ENCODE assay signal across 1 cellular context in the genomic region with DNA sequence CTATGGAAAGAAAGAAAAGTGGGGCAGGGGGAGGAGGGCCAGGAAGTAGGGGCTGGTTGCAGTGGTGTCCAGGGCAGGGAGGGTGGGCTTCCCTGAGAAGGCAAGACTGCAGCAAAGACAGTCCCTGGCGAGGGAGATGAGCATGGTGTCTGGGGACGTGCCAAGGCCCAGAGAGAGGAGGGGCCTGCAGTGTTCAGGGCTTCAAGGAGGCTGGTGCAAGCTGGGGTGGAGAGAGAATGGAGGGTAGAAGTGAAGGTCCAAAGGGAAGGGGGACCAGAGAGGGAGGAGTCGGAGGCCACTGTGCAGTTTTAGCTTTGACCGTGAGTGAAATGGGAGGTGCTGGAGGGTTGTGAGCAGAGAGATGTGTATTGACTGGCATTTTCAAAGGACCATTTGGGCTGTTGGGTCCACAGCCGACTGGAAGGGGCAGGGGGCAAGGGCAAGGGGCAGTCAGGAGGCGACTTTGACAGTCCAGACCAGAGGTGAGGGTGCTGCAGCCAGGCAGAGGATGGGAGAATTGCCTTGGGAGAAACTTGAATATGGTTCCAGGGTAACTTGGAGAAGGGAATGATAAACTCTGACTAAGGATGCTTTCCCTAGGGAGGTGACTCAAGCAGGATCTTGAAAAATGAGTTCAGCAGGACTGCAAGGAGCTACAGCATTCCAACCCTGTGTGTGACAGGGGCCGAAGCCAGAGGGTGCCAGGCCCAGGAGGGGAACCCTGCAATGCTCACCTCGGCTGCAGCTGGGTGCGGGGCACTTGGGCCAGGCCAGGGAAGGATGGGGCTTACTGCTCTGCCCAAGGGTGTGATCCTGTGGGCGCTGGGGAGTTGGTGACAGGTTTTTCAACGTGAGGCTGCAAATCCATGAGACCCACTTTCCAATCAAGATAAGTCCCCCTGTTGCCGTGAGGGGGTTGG.
TF ChIP-seq lines count a peak whose summit lies in the region.

No MANE protein-coding gene starts in this region.

TF ChIP-seq in IMR-90, 13 proteins besides CTCF, POLR2A, EP300 and RAD21 (continued from another document):
- TF ChIP-seq CHD1 (IDR thresholded peaks at IDR 0.05; ENCODE audit: low read depth, low read length) (no peak), ELK1 (IDR thresholded peaks at IDR 0.05; ENCODE audit: borderline replicate concordance, low read depth, low read length) (no peak)
